ENCODE assay signal across 1 cellular context in genomic region chr11:73162196-73162740, GRCh38.
TF ChIP-seq lines count a peak whose summit lies in the region.

No MANE protein-coding gene starts in this region.

TF ChIP-seq in endothelial cell of umbilical vein, 7 proteins besides CTCF, POLR2A, EP300 and RAD21:
- TF ChIP-seq MYC (IDR thresholded peaks at IDR 0.05; ENCODE audit: low read depth, low read length), result no peak
- no peak for TF ChIP-seq MAX (IDR thresholded peaks at IDR 0.05; ENCODE audit: insufficient read depth, insufficient read length)
- TF ChIP-seq GATA2 (IDR thresholded peaks at IDR 0.05; ENCODE audit: insufficient read depth, insufficient read length, low read depth, low read length), result no peak
- TF ChIP-seq JUN (IDR thresholded peaks at IDR 0.05; ENCODE audit: borderline replicate concordance, insufficient read depth, insufficient read length, low read depth), result no peak
- TF ChIP-seq FOS (IDR thresholded peaks at IDR 0.05; ENCODE audit: borderline replicate concordance, insufficient read depth, low read length), result no peak
- no peak for TF ChIP-seq EZH2 (IDR thresholded peaks at IDR 0.05; ENCODE audit: borderline replicate concordance, low read depth, low read length, severe bottlenecking)
- no peak for TF ChIP-seq POLR2AphosphoS5 (IDR thresholded peaks at IDR 0.05; ENCODE audit: insufficient read depth, low read depth, low read length)
